Comparison of ENCODE assay signal across 2 cellular contexts in genomic region chr1:44649788-44650158, GRCh38.
TF ChIP-seq lines count a peak whose summit lies in the region.

No MANE protein-coding gene starts in this region.

TF ChIP-seq in WTC11, 78 proteins besides CTCF, POLR2A, EP300 and RAD21:
- TF ChIP-seq MLX (CRISPR knock-in tag; IDR thresholded peaks at IDR 0.05) (no peak), ESRRA (CRISPR knock-in tag; IDR thresholded peaks at IDR 0.05; ENCODE audit: borderline replicate concordance) (no peak), ZMAT4 (CRISPR knock-in tag; IDR thresholded peaks at IDR 0.05) (no peak), ETV6 (CRISPR knock-in tag; IDR thresholded peaks at IDR 0.05) (no peak), ARID4B (CRISPR knock-in tag; IDR thresholded peaks at IDR 0.05; ENCODE audit: borderline replicate concordance) (no peak), ZNF396 (CRISPR knock-in tag; IDR thresholded peaks at IDR 0.05; ENCODE audit: borderline replicate concordance) (no peak), ZNF219 (CRISPR knock-in tag; IDR thresholded peaks at IDR 0.05; ENCODE audit: borderline replicate concordance) (no peak), NFYB (CRISPR knock-in tag; conservative IDR thresholded peaks at IDR 0.05; ENCODE audit: low read depth) (no peak), GTF2I (CRISPR knock-in tag; conservative IDR thresholded peaks at IDR 0.05) (no peak), NR1H2 (CRISPR knock-in tag; IDR thresholded peaks at IDR 0.05) (no peak), ATF1 (CRISPR knock-in tag; IDR thresholded peaks at IDR 0.05) (no peak), ZNF138 (CRISPR knock-in tag; conservative IDR thresholded peaks at IDR 0.05) (no peak), MAX (CRISPR knock-in tag; IDR thresholded peaks at IDR 0.05) (no peak), ZNF317 (CRISPR knock-in tag; IDR thresholded peaks at IDR 0.05; ENCODE audit: borderline replicate concordance, low read depth) (no peak), TP53 (CRISPR knock-in tag; IDR thresholded peaks at IDR 0.05) (no peak)

TF ChIP-seq in H1, 55 proteins besides CTCF, POLR2A, EP300 and RAD21:
- TF ChIP-seq RBBP5 (IDR thresholded peaks at IDR 0.05; ENCODE audit: borderline replicate concordance, low read depth, low read length) (no peak), POU5F1 (IDR thresholded peaks at IDR 0.05; ENCODE audit: low read depth, low read length) (no peak), CHD2 (IDR thresholded peaks at IDR 0.05; ENCODE audit: low read length) (no peak), FOSL1 (IDR thresholded peaks at IDR 0.05; ENCODE audit: insufficient read depth, low read depth, low read length) (no peak), SP1 (IDR thresholded peaks at IDR 0.05; ENCODE audit: low read depth, low read length) (no peak), USF2 (IDR thresholded peaks at IDR 0.05; ENCODE audit: low read length) (no peak), SIRT6 (IDR thresholded peaks at IDR 0.05; ENCODE audit: low read length) (no peak), ASH2L (IDR thresholded peaks at IDR 0.05; ENCODE audit: low read length) (no peak), POLR2AphosphoS5 (IDR thresholded peaks at IDR 0.05; ENCODE audit: low read depth, low read length) (no peak), SP2 (IDR thresholded peaks at IDR 0.05; ENCODE audit: low read length) (no peak)
